Comparison of ENCODE assay signal across 2 cellular contexts in the genomic region with DNA sequence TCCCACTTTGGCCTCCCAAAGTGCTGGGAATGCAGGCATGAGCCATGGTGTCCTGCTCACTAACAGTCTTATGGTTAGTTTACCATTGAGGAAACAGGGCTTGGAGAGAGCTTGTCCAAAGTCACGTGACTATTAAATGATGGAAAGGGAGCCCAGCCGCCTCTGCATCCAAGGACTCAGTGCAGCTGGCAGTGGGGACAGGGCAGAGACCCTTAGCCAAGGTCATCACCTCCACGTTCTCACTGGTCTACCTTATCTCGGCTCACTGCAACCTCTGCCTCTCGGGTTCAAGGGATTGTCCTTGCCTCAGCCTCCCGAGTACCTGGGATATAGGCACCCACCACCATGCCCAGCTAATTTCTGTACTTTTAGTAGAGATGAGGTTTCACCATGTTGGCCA.
TF ChIP-seq lines count a peak whose summit lies in the region.

No MANE protein-coding gene starts in this region.

TF ChIP-seq in HepG2, 621 proteins besides CTCF, POLR2A, EP300 and RAD21:
- TF ChIP-seq, protein P1, sequence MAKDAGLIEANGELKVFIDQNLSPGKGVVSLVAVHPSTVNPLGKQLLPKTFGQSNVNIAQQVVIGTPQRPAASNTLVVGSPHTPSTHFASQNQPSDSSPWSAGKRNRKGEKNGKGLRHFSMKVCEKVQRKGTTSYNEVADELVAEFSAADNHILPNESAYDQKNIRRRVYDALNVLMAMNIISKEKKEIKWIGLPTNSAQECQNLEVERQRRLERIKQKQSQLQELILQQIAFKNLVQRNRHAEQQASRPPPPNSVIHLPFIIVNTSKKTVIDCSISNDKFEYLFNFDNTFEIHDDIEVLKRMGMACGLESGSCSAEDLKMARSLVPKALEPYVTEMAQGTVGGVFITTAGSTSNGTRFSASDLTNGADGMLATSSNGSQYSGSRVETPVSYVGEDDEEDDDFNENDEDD (CRISPR knock-in tag; IDR thresholded peaks at IDR 0.05; ENCODE audit: borderline replicate concordance): no peak
- TF ChIP-seq PAF1 (CRISPR knock-in tag; IDR thresholded peaks at IDR 0.05): no peak
- TF ChIP-seq, protein P2, sequence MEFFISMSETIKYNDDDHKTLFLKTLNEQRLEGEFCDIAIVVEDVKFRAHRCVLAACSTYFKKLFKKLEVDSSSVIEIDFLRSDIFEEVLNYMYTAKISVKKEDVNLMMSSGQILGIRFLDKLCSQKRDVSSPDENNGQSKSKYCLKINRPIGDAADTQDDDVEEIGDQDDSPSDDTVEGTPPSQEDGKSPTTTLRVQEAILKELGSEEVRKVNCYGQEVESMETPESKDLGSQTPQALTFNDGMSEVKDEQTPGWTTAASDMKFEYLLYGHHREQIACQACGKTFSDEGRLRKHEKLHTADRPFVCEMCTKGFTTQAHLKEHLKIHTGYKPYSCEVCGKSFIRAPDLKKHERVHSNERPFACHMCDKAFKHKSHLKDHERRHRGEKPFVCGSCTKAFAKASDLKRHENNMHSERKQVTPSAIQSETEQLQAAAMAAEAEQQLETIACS (CRISPR knock-in tag; IDR thresholded peaks at IDR 0.05): no peak
- TF ChIP-seq, protein P3, sequence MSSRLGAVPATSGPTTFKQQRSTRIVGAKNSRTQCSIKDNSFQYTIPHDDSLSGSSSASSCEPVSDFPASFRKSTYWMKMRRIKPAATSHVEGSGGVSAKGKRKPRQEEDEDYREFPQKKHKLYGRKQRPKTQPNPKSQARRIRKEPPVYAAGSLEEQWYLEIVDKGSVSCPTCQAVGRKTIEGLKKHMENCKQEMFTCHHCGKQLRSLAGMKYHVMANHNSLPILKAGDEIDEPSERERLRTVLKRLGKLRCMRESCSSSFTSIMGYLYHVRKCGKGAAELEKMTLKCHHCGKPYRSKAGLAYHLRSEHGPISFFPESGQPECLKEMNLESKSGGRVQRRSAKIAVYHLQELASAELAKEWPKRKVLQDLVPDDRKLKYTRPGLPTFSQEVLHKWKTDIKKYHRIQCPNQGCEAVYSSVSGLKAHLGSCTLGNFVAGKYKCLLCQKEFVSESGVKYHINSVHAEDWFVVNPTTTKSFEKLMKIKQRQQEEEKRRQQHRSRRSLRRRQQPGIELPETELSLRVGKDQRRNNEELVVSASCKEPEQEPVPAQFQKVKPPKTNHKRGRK (CRISPR knock-in tag; IDR thresholded peaks at IDR 0.05): no peak
- TF ChIP-seq, protein P4, sequence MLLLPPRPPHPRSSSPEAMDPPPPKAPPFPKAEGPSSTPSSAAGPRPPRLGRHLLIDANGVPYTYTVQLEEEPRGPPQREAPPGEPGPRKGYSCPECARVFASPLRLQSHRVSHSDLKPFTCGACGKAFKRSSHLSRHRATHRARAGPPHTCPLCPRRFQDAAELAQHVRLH (CRISPR knock-in tag; IDR thresholded peaks at IDR 0.05; ENCODE audit: borderline replicate concordance, low read depth): no peak
- no peak for TF ChIP-seq SRY (CRISPR knock-in tag; IDR thresholded peaks at IDR 0.05)
- peak; percentile 52; the same call in 1 of the 2 replicates for TF ChIP-seq ZNF724P (CRISPR knock-in tag; IDR thresholded peaks at IDR 0.05; ENCODE audit: borderline replicate concordance)
- no peak for TF ChIP-seq NFKBIZ (CRISPR knock-in tag; IDR thresholded peaks at IDR 0.05)

TF ChIP-seq in K562, 482 proteins besides CTCF, POLR2A, EP300 and RAD21:
- TF ChIP-seq, protein P5, sequence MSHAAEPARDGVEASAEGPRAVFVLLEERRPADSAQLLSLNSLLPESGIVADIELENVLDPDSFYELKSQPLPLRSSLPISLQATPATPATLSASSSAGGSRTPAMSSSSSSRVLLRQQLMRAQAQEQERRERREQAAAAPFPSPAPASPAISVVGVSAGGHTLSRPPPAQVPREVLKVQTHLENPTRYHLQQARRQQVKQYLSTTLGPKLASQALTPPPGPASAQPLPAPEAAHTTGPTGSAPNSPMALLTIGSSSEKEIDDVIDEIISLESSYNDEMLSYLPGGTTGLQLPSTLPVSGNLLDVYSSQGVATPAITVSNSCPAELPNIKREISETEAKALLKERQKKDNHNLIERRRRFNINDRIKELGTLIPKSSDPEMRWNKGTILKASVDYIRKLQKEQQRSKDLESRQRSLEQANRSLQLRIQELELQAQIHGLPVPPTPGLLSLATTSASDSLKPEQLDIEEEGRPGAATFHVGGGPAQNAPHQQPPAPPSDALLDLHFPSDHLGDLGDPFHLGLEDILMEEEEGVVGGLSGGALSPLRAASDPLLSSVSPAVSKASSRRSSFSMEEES (CRISPR knock-in tag; IDR thresholded peaks at IDR 0.05): peak; percentile 3; the same call in 1 of the 2 replicates
- TF ChIP-seq RAD51 (IDR thresholded peaks at IDR 0.05; ENCODE audit: borderline replicate concordance, low read depth): peak; percentile 36; the same call in 1 of the 2 replicates
- TF ChIP-seq, protein P6, sequence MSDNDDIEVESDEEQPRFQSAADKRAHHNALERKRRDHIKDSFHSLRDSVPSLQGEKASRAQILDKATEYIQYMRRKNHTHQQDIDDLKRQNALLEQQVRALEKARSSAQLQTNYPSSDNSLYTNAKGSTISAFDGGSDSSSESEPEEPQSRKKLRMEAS (CRISPR knock-in tag; IDR thresholded peaks at IDR 0.05): no peak
- no peak for TF ChIP-seq ZNF696 (CRISPR knock-in tag; conservative IDR thresholded peaks at IDR 0.05)
